In genomic region chr1:160209041-160209655, GRCh38 we compare ENCODE assay signal across 8 cellular contexts. TPM values are rescaled to one million over a fixed set of nuclear protein-coding genes. Genes with fewer than 3 reads are reported as not detected.
DNase-seq lines count a peak whose midpoint lies in the region; ATAC-seq lines count a peak whose summit lies in the region.

No MANE protein-coding gene starts in this region.

- POLR2A ChIA-PET in activated CD4-positive, alpha-beta T cell treated with anti-CD3 and anti-CD28 coated beads for 36 hours (lab: Charles Lee) = no interaction called here

- H3K27me3 Mint-ChIP-seq in activated CD4-positive, alpha-beta T cell treated with anti-CD3 and anti-CD28 coated beads for 36 hours = no peaks in the 10 kb centered on the region
- H3K27me3 Mint-ChIP-seq in activated naive CD8-positive, alpha-beta T cell = no peaks in the 10 kb centered on the region

- peak overlapping the region in 1 of 2 donors; percentile 21 for H3K9ac ChIP-seq in stomach smooth muscle (ENCODE audit: low read length in 2 of 2)

- H3K4me1 Mint-ChIP-seq in activated CD4-positive, alpha-beta T cell treated with anti-CD3 and anti-CD28 coated beads for 36 hours = peaks cover 45% of the 10 kb centered on the region
- H3K4me1 Mint-ChIP-seq in activated naive CD8-positive, alpha-beta T cell (ENCODE audit: low read depth) = peaks cover 44% of the 10 kb centered on the region

- no peaks in the 10 kb centered on the region for H3K9me3 ChIP-seq in stomach smooth muscle (ENCODE audit: control insufficient read depth in 2 of 2, low read length in 2 of 2)

- peaks cover 62% of the 10 kb centered on the region for H3K4me1 ChIP-seq in stomach smooth muscle (ENCODE audit: control insufficient read depth, insufficient read depth, low read length)

- H3K27me3 ChIP-seq in layer of hippocampus (ENCODE audit: control insufficient read depth, insufficient read depth, low read length) = no peaks in the 10 kb centered on the region
- no peaks in the 10 kb centered on the region for H3K27me3 ChIP-seq in stomach smooth muscle (ENCODE audit: control insufficient read depth in 1 of 2, insufficient read depth in 2 of 2, low read length in 2 of 2)

- H3K9me3 Mint-ChIP-seq in activated CD4-positive, alpha-beta T cell treated with anti-CD3 and anti-CD28 coated beads for 36 hours (ENCODE audit: low read depth) = no peaks in the 10 kb centered on the region
- H3K9me3 Mint-ChIP-seq in activated naive CD8-positive, alpha-beta T cell (ENCODE audit: low read depth) = no peaks in the 10 kb centered on the region

- H3K4me3 Mint-ChIP-seq in activated CD4-positive, alpha-beta T cell treated with anti-CD3 and anti-CD28 coated beads for 36 hours = no peak overlapping the region
- no peak overlapping the region for H3K4me3 Mint-ChIP-seq in activated naive CD8-positive, alpha-beta T cell

- no peak for DNase-seq in activated CD4-positive, alpha-beta T cell treated with anti-CD3 and anti-CD28 coated beads for 36 hours
- DNase-seq in activated CD4-positive, alpha-beta T cell treated with anti-CD3 and anti-CD28 coated beads, Interleukin-2, amount 50 U/mL, for 1 hour = no peak
- DNase-seq in sciatic nerve (ENCODE audit: low spot score) = no peak
- DNase-seq in NCI-H1694 treated with DMSO at 0.1 percent for 48 hours (lab: John Stamatoyannopoulos, UW) = no peak

- peak overlapping the region; percentile 27 for H3K27ac Mint-ChIP-seq in activated CD4-positive, alpha-beta T cell treated with anti-CD3 and anti-CD28 coated beads for 36 hours
- H3K27ac Mint-ChIP-seq in activated naive CD8-positive, alpha-beta T cell = peak overlapping the region; percentile 77

- peaks cover 25 to 32% of the 10 kb centered on the region in 2 donors for H3K36me3 ChIP-seq in stomach smooth muscle (ENCODE audit: control insufficient read depth in 2 of 2, insufficient read depth in 2 of 2, low read length in 2 of 2)

- intact Hi-C loops in activated CD4-positive, alpha-beta T cell treated with anti-CD3 and anti-CD28 coated beads for 36 hours (cut with DNase I, micrococcal nuclease) = loop anchor here in 1 of 2 experiments (10.0 kb wide), 1 partner anchor 284 kb away; the partner anchor contains the start of gene TAGLN2
- intact Hi-C loops in sciatic nerve (cut with DNase I) = no loop called here

- no peak for ATAC-seq in activated CD4-positive, alpha-beta T cell treated with anti-CD3 and anti-CD28 coated beads for 36 hours
- ATAC-seq in sciatic nerve (no peak), GM19328 (IDR thresholded peaks at IDR 0.05; ENCODE audit: unreplicated experiment) (no peak)

- CTCF ChIA-PET in activated CD4-positive, alpha-beta T cell treated with anti-CD3 and anti-CD28 coated beads for 36 hours (lab: Charles Lee) = interaction anchor here (0.6 to 1.4 kb wide), 3 partner anchors 17 to 108 kb away, joined by 3 to 5 read pairs (median 4); no protein-coding TSS in a partner anchor

- peak overlapping the region in 1 of 2 donors; percentile 29 for H3K4me3 ChIP-seq in stomach smooth muscle (ENCODE audit: low read length in 2 of 2)

- H3K27ac ChIP-seq in layer of hippocampus (ENCODE audit: low read depth, low read length) (peak overlapping the region; percentile 84), stomach smooth muscle (ENCODE audit: low read length) (peak overlapping the region; percentile 58)

- H3K36me3 Mint-ChIP-seq in activated CD4-positive, alpha-beta T cell treated with anti-CD3 and anti-CD28 coated beads for 36 hours (ENCODE audit: low read depth) = peaks cover 35% of the 10 kb centered on the region
- peaks cover 4% of the 10 kb centered on the region for H3K36me3 Mint-ChIP-seq in activated naive CD8-positive, alpha-beta T cell

RNA-seq across cellular contexts. Expression of gene PEA15, which starts 4.0 kb away (rescaled TPM):
- 10 to 100 TPM; 42.5 to 63.4 TPM for total RNA-seq in activated CD4-positive, alpha-beta T cell treated with anti-CD3 and anti-CD28 coated beads for 36 hours
- total RNA-seq in sciatic nerve = 324 TPM

RNA-seq across cellular contexts. Expression of gene CASQ1, which starts 18.8 kb away (rescaled TPM):
- total RNA-seq in activated CD4-positive, alpha-beta T cell treated with anti-CD3 and anti-CD28 coated beads for 36 hours = not detected
- 1.1 TPM for total RNA-seq in sciatic nerve

RNA-seq across cellular contexts. Expression of gene DCAF8, which starts 53.2 kb away (rescaled TPM):
- total RNA-seq in activated CD4-positive, alpha-beta T cell treated with anti-CD3 and anti-CD28 coated beads for 36 hours = 100 to 1,000 TPM; 116 to 135 TPM
- 142 TPM for total RNA-seq in sciatic nerve

RNA-seq across cellular contexts. Expression of gene ATP1A4, which starts 57.7 kb away (rescaled TPM):
- total RNA-seq in activated CD4-positive, alpha-beta T cell treated with anti-CD3 and anti-CD28 coated beads for 36 hours = not detected
- total RNA-seq in sciatic nerve = 1.2 TPM
